ENCODE assay signal across 27 cellular contexts in genomic region chr3:2465842-2466241, GRCh38.
"Had no signal": no experiment of that assay in that cellular context is flagged by ENCODE, and none has a peak within 500 bp of the region (broad histone marks: within the 10 kb centered on the region; RNA-seq: fewer than 3 reads in every experiment).

No MANE protein-coding gene starts in this region.

- H3K4me1 ChIP-seq: body of pancreas, testis, vagina had no signal

- H3K27ac ChIP-seq: body of pancreas, esophagus muscularis mucosa, testis, vagina, VCaP had no signal

- H3K36me3 ChIP-seq: esophagus muscularis mucosa, vagina had no signal

- H3K27me3 ChIP-seq: body of pancreas, esophagus muscularis mucosa, testis, vagina had no signal

- FAIRE-seq: frontal cortex had no signal

- H3K4me3 Mint-ChIP-seq: activated CD4-positive, alpha-beta memory T cell treated with anti-CD3 and anti-CD28 coated beads, Interleukin-2, amount 10 ng/mL, durations not matched to agents 7 days and 5 days; activated CD4-positive, alpha-beta T cell treated with anti-CD3 and anti-CD28 coated beads, Interleukin-2, amount 10 ng/mL, durations not matched to agents 24 days and 14 days; activated naive CD8-positive, alpha-beta T cell treated with anti-CD3 and anti-CD28 coated beads, Interleukin-2, amount 50 U/mL, for 24 hours; naive thymus-derived CD4-positive, alpha-beta T cell; stimulated activated naive B cell treated with anti-CD40 and anti-IgM and Interleukin-4, amounts not matched to agents 10 μg/mL and 1 μg/mL and 100 μg/mL, for 72 hours; T-helper 2 cell treated with Interferon-gamma antibody and Interleukin-4, amounts not matched to agents 5 μg/mL and 100 μg/mL, for 36 hours; type B pancreatic cell had no signal

- ATAC-seq: activated CD4-positive, CD25-positive, alpha-beta regulatory T cell treated with anti-CD3 and anti-CD28 coated beads, Interleukin-2, amount 50 U/mL, for 24 hours; activated naive CD8-positive, alpha-beta T cell treated with anti-CD3 and anti-CD28 coated beads, Interleukin-2, amount 50 U/mL, for 24 hours; body of pancreas; naive thymus-derived CD4-positive, alpha-beta T cell; stimulated activated naive B cell treated with anti-CD40 and anti-IgM and Interleukin-4, amounts not matched to agents 10 μg/mL and 1 μg/mL and 100 μg/mL, for 72 hours had no signal

- H3K4me1 Mint-ChIP-seq: activated CD4-positive, alpha-beta memory T cell treated with anti-CD3 and anti-CD28 coated beads, Interleukin-2, amount 10 ng/mL, durations not matched to agents 7 days and 5 days; activated CD4-positive, alpha-beta T cell treated with anti-CD3 and anti-CD28 coated beads, Interleukin-2, amount 10 ng/mL, durations not matched to agents 24 days and 14 days; activated naive CD8-positive, alpha-beta T cell treated with anti-CD3 and anti-CD28 coated beads, Interleukin-2, amount 50 U/mL, for 24 hours; naive thymus-derived CD4-positive, alpha-beta T cell; stimulated activated naive B cell treated with anti-CD40 and anti-IgM and Interleukin-4, amounts not matched to agents 10 μg/mL and 1 μg/mL and 100 μg/mL, for 72 hours had no signal

- H3K9me3 ChIP-seq: body of pancreas, esophagus muscularis mucosa, testis, vagina had no signal

- H3K27me3 Mint-ChIP-seq: activated CD4-positive, alpha-beta memory T cell treated with anti-CD3 and anti-CD28 coated beads, Interleukin-2, amount 10 ng/mL, durations not matched to agents 7 days and 5 days; activated CD4-positive, alpha-beta T cell treated with anti-CD3 and anti-CD28 coated beads, Interleukin-2, amount 10 ng/mL, durations not matched to agents 24 days and 14 days; activated naive CD8-positive, alpha-beta T cell treated with anti-CD3 and anti-CD28 coated beads, Interleukin-2, amount 50 U/mL, for 24 hours; stimulated activated naive B cell treated with anti-CD40 and anti-IgM and Interleukin-4, amounts not matched to agents 10 μg/mL and 1 μg/mL and 100 μg/mL, for 72 hours; type B pancreatic cell had no signal

- H3K27ac Mint-ChIP-seq: activated CD4-positive, alpha-beta memory T cell treated with anti-CD3 and anti-CD28 coated beads, Interleukin-2, amount 10 ng/mL, durations not matched to agents 7 days and 5 days; activated CD4-positive, alpha-beta T cell treated with anti-CD3 and anti-CD28 coated beads, Interleukin-2, amount 10 ng/mL, durations not matched to agents 24 days and 14 days; activated naive CD8-positive, alpha-beta T cell treated with anti-CD3 and anti-CD28 coated beads, Interleukin-2, amount 50 U/mL, for 24 hours; naive thymus-derived CD4-positive, alpha-beta T cell; stimulated activated naive B cell treated with anti-CD40 and anti-IgM and Interleukin-4, amounts not matched to agents 10 μg/mL and 1 μg/mL and 100 μg/mL, for 72 hours; T-helper 2 cell treated with Interferon-gamma antibody and Interleukin-4, amounts not matched to agents 5 μg/mL and 100 μg/mL, for 36 hours; type B pancreatic cell had no signal

- DNase-seq: activated CD4-positive, alpha-beta memory T cell treated with anti-CD3 and anti-CD28 coated beads, Interleukin-2, amount 10 ng/mL, durations not matched to agents 7 days and 5 days; activated CD4-positive, alpha-beta T cell treated with anti-CD3 and anti-CD28 coated beads, Interleukin-2, amount 10 ng/mL, durations not matched to agents 24 days and 14 days; activated effector memory CD4-positive, alpha-beta T cell treated with anti-CD3 and anti-CD28 coated beads, Interleukin-2, amount 50 U/mL, for 16 hours; activated naive CD4-positive, alpha-beta T cell treated with anti-CD3 and anti-CD28 coated beads, Interleukin-2, amount 50 U/mL, for 16 hours; activated naive CD8-positive, alpha-beta T cell treated with anti-CD3 and anti-CD28 coated beads, Interleukin-2, amount 50 U/mL, for 24 hours; activated T-cell treated with anti-CD3 and anti-CD28 coated beads for 4 hours; body of pancreas; caudate nucleus; dermis blood vessel endothelial cell; effector CD8-positive, alpha-beta T cell; glutamatergic neuron; hypothalamus; islet precursor cell; naive thymus-derived CD4-positive, alpha-beta T cell; retina; stimulated activated CD4-positive, alpha-beta T cell treated with anti-CD3 and anti-CD28 coated beads, Interleukin-2, amount 100 ng/mL, for 48 hours; stimulated activated CD8-positive, alpha-beta memory T cell treated with anti-CD3 and anti-CD28 coated beads, Interleukin-4, amount 100 ng/mL, for 48 hours; stimulated activated naive B cell treated with anti-CD40 and anti-IgM and Interleukin-4, amounts not matched to agents 10 μg/mL and 1 μg/mL and 100 μg/mL, for 72 hours; testis had no signal

- H3K36me3 Mint-ChIP-seq: naive thymus-derived CD4-positive, alpha-beta T cell; stimulated activated naive B cell treated with anti-CD40 and anti-IgM and Interleukin-4, amounts not matched to agents 10 μg/mL and 1 μg/mL and 100 μg/mL, for 72 hours; type B pancreatic cell had no signal

- H3K4me3 ChIP-seq: body of pancreas, esophagus muscularis mucosa, lung, testis, vagina had no signal

- H3K9me3 Mint-ChIP-seq: activated CD4-positive, alpha-beta memory T cell treated with anti-CD3 and anti-CD28 coated beads, Interleukin-2, amount 10 ng/mL, durations not matched to agents 7 days and 5 days; activated CD4-positive, alpha-beta T cell treated with anti-CD3 and anti-CD28 coated beads, Interleukin-2, amount 10 ng/mL, durations not matched to agents 24 days and 14 days; activated naive CD8-positive, alpha-beta T cell treated with anti-CD3 and anti-CD28 coated beads, Interleukin-2, amount 50 U/mL, for 24 hours; naive thymus-derived CD4-positive, alpha-beta T cell; T-helper 2 cell treated with Interferon-gamma antibody and Interleukin-4, amounts not matched to agents 5 μg/mL and 100 μg/mL, for 36 hours; type B pancreatic cell had no signal
